In the genomic region with DNA sequence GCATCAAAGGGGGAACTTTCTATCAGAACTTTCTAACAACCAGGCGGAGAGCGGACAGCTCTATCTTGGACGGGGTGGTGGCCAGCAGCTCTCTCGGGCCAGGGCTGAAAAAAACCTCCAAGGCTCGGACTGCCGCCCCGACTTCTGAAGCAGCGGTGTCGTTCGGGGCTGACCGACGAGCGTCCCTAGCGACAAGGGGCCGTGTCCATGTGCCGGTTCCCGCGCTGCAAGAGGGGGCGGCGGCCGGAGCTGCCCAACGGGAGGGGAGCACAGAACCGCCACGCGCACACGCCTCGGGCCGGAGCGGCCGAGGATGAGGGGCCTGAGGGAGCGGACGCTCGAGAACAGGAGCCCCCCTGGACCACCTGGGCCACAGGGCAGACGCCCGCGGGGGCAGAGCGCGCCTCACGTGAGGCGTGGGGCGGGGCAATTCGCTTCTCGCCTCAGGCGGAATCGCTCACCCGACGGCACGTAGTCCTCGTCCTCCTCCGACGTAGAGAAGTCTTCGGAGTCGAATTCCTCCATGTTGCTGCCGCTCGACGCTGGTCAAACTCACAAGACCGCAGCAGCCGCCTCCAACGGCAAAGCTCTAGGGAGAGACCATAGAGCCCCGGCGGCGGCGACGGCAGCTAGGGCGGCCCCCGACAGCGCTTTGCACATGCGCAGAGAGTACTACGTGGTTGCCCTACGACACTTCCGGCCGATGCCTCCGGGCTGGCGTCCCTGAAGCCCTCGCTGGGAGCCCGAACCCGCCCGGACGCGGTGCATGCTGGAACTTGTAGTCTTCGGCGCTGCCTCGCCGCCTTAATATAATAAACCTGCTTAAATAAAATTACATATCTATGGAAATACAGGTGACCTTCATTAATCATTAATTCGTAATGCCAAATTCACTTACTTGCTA, we compare ENCODE assay signal across 1 cellular context.
TF ChIP-seq lines count a peak whose summit lies in the region.

A gene (minus strand): TSS at position 676 of the 904 bp plus-strand sequence. CDS start 151 bp downstream, at position 525.

TF ChIP-seq in HepG2, 621 proteins besides CTCF, POLR2A, EP300 and RAD21 (continued from another document and continues in another):
- TF ChIP-seq, protein P1, sequence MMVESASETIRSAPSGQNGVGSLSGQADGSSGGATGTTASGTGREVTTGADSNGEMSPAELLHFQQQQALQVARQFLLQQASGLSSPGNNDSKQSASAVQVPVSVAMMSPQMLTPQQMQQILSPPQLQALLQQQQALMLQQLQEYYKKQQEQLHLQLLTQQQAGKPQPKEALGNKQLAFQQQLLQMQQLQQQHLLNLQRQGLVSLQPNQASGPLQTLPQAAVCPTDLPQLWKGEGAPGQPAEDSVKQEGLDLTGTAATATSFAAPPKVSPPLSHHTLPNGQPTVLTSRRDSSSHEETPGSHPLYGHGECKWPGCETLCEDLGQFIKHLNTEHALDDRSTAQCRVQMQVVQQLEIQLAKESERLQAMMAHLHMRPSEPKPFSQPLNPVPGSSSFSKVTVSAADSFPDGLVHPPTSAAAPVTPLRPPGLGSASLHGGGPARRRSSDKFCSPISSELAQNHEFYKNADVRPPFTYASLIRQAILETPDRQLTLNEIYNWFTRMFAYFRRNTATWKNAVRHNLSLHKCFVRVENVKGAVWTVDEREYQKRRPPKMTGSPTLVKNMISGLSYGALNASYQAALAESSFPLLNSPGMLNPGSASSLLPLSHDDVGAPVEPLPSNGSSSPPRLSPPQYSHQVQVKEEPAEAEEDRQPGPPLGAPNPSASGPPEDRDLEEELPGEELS (CRISPR knock-in tag; IDR thresholded peaks at IDR 0.05), result peak; percentile 50; the same call in 1 of the 2 replicates
- TF ChIP-seq ZNF124 (CRISPR knock-in tag; IDR thresholded peaks at IDR 0.05) (0 out of 2 replicates have a peak, but pooled peaks have one; percentile 29), KLF16 (CRISPR knock-in tag; IDR thresholded peaks at IDR 0.05) (peak; percentile 85 to 99), ZNF605 (CRISPR knock-in tag; IDR thresholded peaks at IDR 0.05) (peak; percentile 99), JUN (CRISPR knock-in tag; IDR thresholded peaks at IDR 0.05) (peak; percentile 78), MIER3 (CRISPR knock-in tag; IDR thresholded peaks at IDR 0.05; ENCODE audit: borderline replicate concordance) (peak; percentile 24), ZNF10 (CRISPR knock-in tag; IDR thresholded peaks at IDR 0.05; ENCODE audit: borderline replicate concordance, low read depth) (no peak), ZNF629 (CRISPR knock-in tag; conservative IDR thresholded peaks at IDR 0.05) (peak; percentile 43; the same call in 1 of the 2 replicates), RXRA (CRISPR knock-in tag; IDR thresholded peaks at IDR 0.05) (peak; percentile 86), PHF20 (CRISPR knock-in tag; IDR thresholded peaks at IDR 0.05) (peak; percentile 59), RBFOX2 (IDR thresholded peaks at IDR 0.05; ENCODE audit: low read depth, low read length) (peak; percentile 87), CCDC6 (CRISPR knock-in tag; IDR thresholded peaks at IDR 0.05) (peak; percentile 85; the same call in 1 of the 2 replicates), TGIF2 (CRISPR knock-in tag; IDR thresholded peaks at IDR 0.05) (peak; percentile 96), RAD51 (IDR thresholded peaks at IDR 0.05; ENCODE audit: borderline replicate concordance) (no peak), PAF1 (CRISPR knock-in tag; IDR thresholded peaks at IDR 0.05) (no peak), ZNF20 (CRISPR knock-in tag; IDR thresholded peaks at IDR 0.05) (peak; percentile 23), ZNF569 (CRISPR knock-in tag; IDR thresholded peaks at IDR 0.05; ENCODE audit: borderline replicate concordance) (peak; percentile 97; the same call in 1 of the 2 replicates), ZFP37 (CRISPR knock-in tag; IDR thresholded peaks at IDR 0.05; ENCODE audit: borderline replicate concordance) (peak; percentile 22; the same call in 1 of the 2 replicates), RARG (CRISPR knock-in tag; IDR thresholded peaks at IDR 0.05; ENCODE audit: low read depth) (0 out of 2 replicates have a peak, but pooled peaks have one; percentile 60), GABPA (IDR thresholded peaks at IDR 0.05; ENCODE audit: low read depth, low read length) (peak; percentile 78), GABPA (CRISPR knock-in tag; IDR thresholded peaks at IDR 0.05; ENCODE audit: low read depth) (peak; percentile 95), HIVEP1 (CRISPR knock-in tag; IDR thresholded peaks at IDR 0.05) (peak; percentile 96), KDM2A (CRISPR knock-in tag; IDR thresholded peaks at IDR 0.05; ENCODE audit: borderline replicate concordance, low read depth) (peak; percentile 81; the same call in 1 of the 2 replicates), ZNF460 (CRISPR knock-in tag; IDR thresholded peaks at IDR 0.05; ENCODE audit: borderline replicate concordance) (no peak), HES4 (CRISPR knock-in tag; IDR thresholded peaks at IDR 0.05; ENCODE audit: borderline replicate concordance) (peak; percentile 98), ZNF224 (CRISPR knock-in tag; IDR thresholded peaks at IDR 0.05) (no peak; the same call in 1 of the 2 replicates), CENPT (CRISPR knock-in tag; IDR thresholded peaks at IDR 0.05; ENCODE audit: low read depth) (peak; percentile 87; the same call in 1 of the 2 replicates), KLF11 (CRISPR knock-in tag; IDR thresholded peaks at IDR 0.05) (peak; percentile 98)
- TF ChIP-seq, protein P2, sequence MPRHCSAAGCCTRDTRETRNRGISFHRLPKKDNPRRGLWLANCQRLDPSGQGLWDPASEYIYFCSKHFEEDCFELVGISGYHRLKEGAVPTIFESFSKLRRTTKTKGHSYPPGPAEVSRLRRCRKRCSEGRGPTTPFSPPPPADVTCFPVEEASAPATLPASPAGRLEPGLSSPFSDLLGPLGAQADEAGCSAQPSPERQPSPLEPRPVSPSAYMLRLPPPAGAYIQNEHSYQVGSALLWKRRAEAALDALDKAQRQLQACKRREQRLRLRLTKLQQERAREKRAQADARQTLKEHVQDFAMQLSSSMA (CRISPR knock-in tag; IDR thresholded peaks at IDR 0.05), result peak; percentile 94
- TF ChIP-seq, protein P3, sequence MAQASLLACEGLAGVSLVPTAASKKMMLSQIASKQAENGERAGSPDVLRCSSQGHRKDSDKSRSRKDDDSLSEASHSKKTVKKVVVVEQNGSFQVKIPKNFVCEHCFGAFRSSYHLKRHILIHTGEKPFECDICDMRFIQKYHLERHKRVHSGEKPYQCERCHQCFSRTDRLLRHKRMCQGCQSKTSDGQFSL (CRISPR knock-in tag; IDR thresholded peaks at IDR 0.05), result no peak
- TF ChIP-seq, protein P4, sequence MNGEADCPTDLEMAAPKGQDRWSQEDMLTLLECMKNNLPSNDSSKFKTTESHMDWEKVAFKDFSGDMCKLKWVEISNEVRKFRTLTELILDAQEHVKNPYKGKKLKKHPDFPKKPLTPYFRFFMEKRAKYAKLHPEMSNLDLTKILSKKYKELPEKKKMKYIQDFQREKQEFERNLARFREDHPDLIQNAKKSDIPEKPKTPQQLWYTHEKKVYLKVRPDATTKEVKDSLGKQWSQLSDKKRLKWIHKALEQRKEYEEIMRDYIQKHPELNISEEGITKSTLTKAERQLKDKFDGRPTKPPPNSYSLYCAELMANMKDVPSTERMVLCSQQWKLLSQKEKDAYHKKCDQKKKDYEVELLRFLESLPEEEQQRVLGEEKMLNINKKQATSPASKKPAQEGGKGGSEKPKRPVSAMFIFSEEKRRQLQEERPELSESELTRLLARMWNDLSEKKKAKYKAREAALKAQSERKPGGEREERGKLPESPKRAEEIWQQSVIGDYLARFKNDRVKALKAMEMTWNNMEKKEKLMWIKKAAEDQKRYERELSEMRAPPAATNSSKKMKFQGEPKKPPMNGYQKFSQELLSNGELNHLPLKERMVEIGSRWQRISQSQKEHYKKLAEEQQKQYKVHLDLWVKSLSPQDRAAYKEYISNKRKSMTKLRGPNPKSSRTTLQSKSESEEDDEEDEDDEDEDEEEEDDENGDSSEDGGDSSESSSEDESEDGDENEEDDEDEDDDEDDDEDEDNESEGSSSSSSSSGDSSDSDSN (CRISPR knock-in tag; IDR thresholded peaks at IDR 0.05), result peak; percentile 90
- TF ChIP-seq, protein P5, sequence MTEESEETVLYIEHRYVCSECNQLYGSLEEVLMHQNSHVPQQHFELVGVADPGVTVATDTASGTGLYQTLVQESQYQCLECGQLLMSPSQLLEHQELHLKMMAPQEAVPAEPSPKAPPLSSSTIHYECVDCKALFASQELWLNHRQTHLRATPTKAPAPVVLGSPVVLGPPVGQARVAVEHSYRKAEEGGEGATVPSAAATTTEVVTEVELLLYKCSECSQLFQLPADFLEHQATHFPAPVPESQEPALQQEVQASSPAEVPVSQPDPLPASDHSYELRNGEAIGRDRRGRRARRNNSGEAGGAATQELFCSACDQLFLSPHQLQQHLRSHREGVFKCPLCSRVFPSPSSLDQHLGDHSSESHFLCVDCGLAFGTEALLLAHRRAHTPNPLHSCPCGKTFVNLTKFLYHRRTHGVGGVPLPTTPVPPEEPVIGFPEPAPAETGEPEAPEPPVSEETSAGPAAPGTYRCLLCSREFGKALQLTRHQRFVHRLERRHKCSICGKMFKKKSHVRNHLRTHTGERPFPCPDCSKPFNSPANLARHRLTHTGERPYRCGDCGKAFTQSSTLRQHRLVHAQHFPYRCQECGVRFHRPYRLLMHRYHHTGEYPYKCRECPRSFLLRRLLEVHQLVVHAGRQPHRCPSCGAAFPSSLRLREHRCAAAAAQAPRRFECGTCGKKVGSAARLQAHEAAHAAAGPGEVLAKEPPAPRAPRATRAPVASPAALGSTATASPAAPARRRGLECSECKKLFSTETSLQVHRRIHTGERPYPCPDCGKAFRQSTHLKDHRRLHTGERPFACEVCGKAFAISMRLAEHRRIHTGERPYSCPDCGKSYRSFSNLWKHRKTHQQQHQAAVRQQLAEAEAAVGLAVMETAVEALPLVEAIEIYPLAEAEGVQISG (CRISPR knock-in tag; IDR thresholded peaks at IDR 0.05), result peak; percentile 99
- TF ChIP-seq, protein P6, sequence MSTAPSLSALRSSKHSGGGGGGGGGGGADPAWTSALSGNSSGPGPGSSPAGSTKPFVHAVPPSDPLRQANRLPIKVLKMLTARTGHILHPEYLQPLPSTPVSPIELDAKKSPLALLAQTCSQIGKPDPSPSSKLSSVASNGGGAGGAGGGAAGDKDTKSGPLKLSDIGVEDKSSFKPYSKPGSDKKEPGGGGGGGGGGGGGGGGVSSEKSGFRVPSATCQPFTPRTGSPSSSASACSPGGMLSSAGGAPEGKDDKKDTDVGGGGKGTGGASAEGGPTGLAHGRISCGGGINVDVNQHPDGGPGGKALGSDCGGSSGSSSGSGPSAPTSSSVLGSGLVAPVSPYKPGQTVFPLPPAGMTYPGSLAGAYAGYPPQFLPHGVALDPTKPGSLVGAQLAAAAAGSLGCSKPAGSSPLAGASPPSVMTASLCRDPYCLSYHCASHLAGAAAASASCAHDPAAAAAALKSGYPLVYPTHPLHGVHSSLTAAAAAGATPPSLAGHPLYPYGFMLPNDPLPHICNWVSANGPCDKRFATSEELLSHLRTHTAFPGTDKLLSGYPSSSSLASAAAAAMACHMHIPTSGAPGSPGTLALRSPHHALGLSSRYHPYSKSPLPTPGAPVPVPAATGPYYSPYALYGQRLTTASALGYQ (CRISPR knock-in tag; IDR thresholded peaks at IDR 0.05), result peak; percentile 23; the same call in 1 of the 2 replicates
- TF ChIP-seq, protein P7, sequence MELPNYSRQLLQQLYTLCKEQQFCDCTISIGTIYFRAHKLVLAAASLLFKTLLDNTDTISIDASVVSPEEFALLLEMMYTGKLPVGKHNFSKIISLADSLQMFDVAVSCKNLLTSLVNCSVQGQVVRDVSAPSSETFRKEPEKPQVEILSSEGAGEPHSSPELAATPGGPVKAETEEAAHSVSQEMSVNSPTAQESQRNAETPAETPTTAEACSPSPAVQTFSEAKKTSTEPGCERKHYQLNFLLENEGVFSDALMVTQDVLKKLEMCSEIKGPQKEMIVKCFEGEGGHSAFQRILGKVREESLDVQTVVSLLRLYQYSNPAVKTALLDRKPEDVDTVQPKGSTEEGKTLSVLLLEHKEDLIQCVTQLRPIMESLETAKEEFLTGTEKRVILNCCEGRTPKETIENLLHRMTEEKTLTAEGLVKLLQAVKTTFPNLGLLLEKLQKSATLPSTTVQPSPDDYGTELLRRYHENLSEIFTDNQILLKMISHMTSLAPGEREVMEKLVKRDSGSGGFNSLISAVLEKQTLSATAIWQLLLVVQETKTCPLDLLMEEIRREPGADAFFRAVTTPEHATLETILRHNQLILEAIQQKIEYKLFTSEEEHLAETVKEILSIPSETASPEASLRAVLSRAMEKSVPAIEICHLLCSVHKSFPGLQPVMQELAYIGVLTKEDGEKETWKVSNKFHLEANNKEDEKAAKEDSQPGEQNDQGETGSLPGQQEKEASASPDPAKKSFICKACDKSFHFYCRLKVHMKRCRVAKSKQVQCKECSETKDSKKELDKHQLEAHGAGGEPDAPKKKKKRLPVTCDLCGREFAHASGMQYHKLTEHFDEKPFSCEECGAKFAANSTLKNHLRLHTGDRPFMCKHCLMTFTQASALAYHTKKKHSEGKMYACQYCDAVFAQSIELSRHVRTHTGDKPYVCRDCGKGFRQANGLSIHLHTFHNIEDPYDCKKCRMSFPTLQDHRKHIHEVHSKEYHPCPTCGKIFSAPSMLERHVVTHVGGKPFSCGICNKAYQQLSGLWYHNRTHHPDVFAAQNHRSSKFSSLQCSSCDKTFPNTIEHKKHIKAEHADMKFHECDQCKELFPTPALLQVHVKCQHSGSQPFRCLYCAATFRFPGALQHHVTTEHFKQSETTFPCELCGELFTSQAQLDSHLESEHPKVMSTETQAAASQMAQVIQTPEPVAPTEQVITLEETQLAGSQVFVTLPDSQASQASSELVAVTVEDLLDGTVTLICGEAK (IDR thresholded peaks at IDR 0.05), result no peak
- TF ChIP-seq, protein P7 (CRISPR knock-in tag; IDR thresholded peaks at IDR 0.05), result peak; percentile 85; the same call in 1 of the 2 replicates
